ENCODE assay signal across 8 cellular contexts in genomic region chr4:186726440-186727148, GRCh38. TPM values are rescaled to one million over a fixed set of nuclear protein-coding genes. Genes with fewer than 3 reads are reported as not detected.
A peak's percentile ranks its signal among the peaks of the same experiment; 100 is the strongest.
DNase-seq lines count a peak whose midpoint lies in the region; ATAC-seq lines count a peak whose summit lies in the region.

No MANE protein-coding gene starts in this region.

- H3K36me3 ChIP-seq in mesodermal cell (ENCODE audit: control insufficient read depth, insufficient read depth, low read length) = peaks cover 12% of the 10 kb centered on the region

- peak overlapping the region; percentile 90 for H3K27ac ChIP-seq in mesodermal cell (ENCODE audit: low read depth, low read length, severe bottlenecking)

- peak overlapping the region; percentile 93 for H3K4me3 ChIP-seq in mesodermal cell (ENCODE audit: extremely low read depth, insufficient read depth, low read length, poor library complexity, severe bottlenecking)

- WGBS in mesodermal cell (ENCODE audit: insufficient coverage in 2 of 2), 2 experiments = 0% methylated on average over 52 to 53 of the region's 80 CpGs

- peaks cover 4% of the 10 kb centered on the region for H3K9me3 ChIP-seq in mesodermal cell (ENCODE audit: control insufficient read depth, low read length)

- H3K4me1 ChIP-seq in mesodermal cell (ENCODE audit: control insufficient read depth, insufficient read depth, low read length, poor library complexity, severe bottlenecking) = peaks cover 12% of the 10 kb centered on the region

- DNase-seq in A172 (ENCODE audit: low spot score) (peak; percentile 63), H4 (ENCODE audit: low spot score) (peak; percentile 57), SHP77 treated with DMSO at 0.1 percent for 48 hours (lab: John Stamatoyannopoulos, UW) (peak; percentile 60), epidermal melanocyte (ENCODE audit: insufficient read length, low spot score) (peak; percentile 59), ureter (ENCODE audit: low spot score) (peak; percentile 72)

- ATAC-seq in GM18907 (IDR thresholded peaks at IDR 0.05; ENCODE audit: unreplicated experiment) (no peak), GM21447 (IDR thresholded peaks at IDR 0.05; ENCODE audit: unreplicated experiment) (no peak)

RNA-seq across cellular contexts. Expression of gene FAT1, which starts 2.9 kb away (rescaled TPM):
- 124 and 128 TPM in 2 replicates for total RNA-seq in A172 (2014; rRNA removed; shearing (Covaris generic))
- total RNA-seq in H4 (2014; rRNA removed; shearing (Covaris generic)) = 71.1 and 71.6 TPM in 2 replicates
- polyA plus RNA-seq in mesodermal cell (2013, experiment 1 of 2) = 176 TPM
- polyA plus RNA-seq in mesodermal cell (2013, experiment 2 of 2) = 122 TPM
- total RNA-seq in ureter = 185 TPM
